ENCODE assay signal across 17 cellular contexts in the genomic region with DNA sequence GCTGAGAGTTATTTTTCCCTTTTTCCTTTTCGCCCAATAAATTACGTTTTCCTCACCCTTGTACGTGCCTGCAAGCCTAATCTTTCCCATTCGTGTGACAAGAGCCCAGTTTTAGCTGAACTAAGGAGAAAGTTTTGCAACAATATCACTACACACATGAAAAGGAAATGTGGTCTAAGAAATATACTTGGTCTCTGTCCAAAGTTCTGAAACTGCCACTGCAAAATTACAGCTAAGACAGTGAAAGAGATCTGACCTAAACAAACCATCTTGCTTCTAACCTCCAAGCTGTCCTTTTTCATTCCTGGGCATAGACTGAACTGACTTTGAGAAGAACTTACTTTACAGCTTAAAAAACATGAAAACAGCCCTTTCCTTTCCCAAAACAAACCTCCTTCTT.
DNase-seq lines count a peak whose midpoint lies in the region; ATAC-seq, FAIRE-seq and TF ChIP-seq lines count a peak whose summit lies in the region.
"Had no signal": no experiment of that assay in that cellular context is flagged by ENCODE, and none has a peak within 500 bp of the region (broad histone marks: within the 10 kb centered on the region; RNA-seq: fewer than 3 reads in every experiment).

No MANE protein-coding gene starts in this region.

- H3F3A ChIP-seq in SK-N-SH (replicated peaks; ENCODE audit: insufficient read depth), result no peaks in the 10 kb centered on the region

- H3K9me3 ChIP-seq in SK-N-SH, result peaks cover 15% of the 10 kb centered on the region; the same call in 1 of the 2 replicates
- H3K9me3 ChIP-seq in neutrophil, result no peaks in the 10 kb centered on the region

- no peak for TF ChIP-seq EP300 in SK-N-SH (IDR thresholded peaks at IDR 0.05; ENCODE audit: borderline replicate concordance in 1 of 2, low read depth in 1 of 2, low read length in 1 of 2)

- H3K4me1 ChIP-seq in SK-N-SH (ENCODE audit: control insufficient read depth in 1 of 2, insufficient read depth in 2 of 2, low read depth in 1 of 2, low read length in 1 of 2) (no peaks in the 10 kb centered on the region), neutrophil (ENCODE audit: control insufficient read depth in 1 of 2, insufficient read depth in 1 of 2, low read depth in 1 of 2, low read length in 1 of 2) (peaks cover 4 to 9% of the 10 kb centered on the region in 2 experiments)
- H3K4me1 ChIP-seq: Caco-2 had no signal

- H4K20me1 ChIP-seq in SK-N-SH (ENCODE audit: insufficient read depth), result no peaks in the 10 kb centered on the region

- TF ChIP-seq CTCF in SK-N-SH (IDR thresholded peaks at IDR 0.05) (no peak), neutrophil (IDR thresholded peaks at IDR 0.05) (no peak)

- 99% methylated on average over 4 of the region's 4 CpGs for WGBS in SK-N-SH (ENCODE audit: low lambda C conversion rate)

- no peaks in the 10 kb centered on the region for H3K79me2 ChIP-seq in SK-N-SH (ENCODE audit: insufficient read depth)

- H2AFZ ChIP-seq in SK-N-SH (ENCODE audit: low read depth), result no peak overlapping the region

- H3K27ac ChIP-seq in SK-N-SH (ENCODE audit: low read depth in 2 of 2, low read length in 1 of 2) (no peak overlapping the region), neutrophil (peak overlapping the region; percentile 35)
- H3K27ac ChIP-seq: skin epidermis had no signal

- DNase-seq in SK-N-SH (no peak), MV-4-11 (lab: John Stamatoyannopoulos, UW) (peak; percentile 27), germinal center (ENCODE audit: low spot score) (no peak), DMS153 treated with DMSO at 0.1 percent for 48 hours (lab: John Stamatoyannopoulos, UW; ENCODE audit: unreplicated experiment) (no peak), COLO668 (lab: John Stamatoyannopoulos, UW; ENCODE audit: unreplicated experiment) (no peak)
- DNase-seq: activated CD4-positive, CD25-positive, alpha-beta regulatory T cell; activated CD8-positive, alpha-beta memory T cell treated with anti-CD3 and anti-CD28 coated beads, Interleukin-2, amount 50 U/mL, for 48 hours; Caco-2; cortex of kidney; NCI-H1105; nucleus accumbens; substantia nigra had no signal

- ATAC-seq in SK-N-SH treated with all-trans-retinoic acid at 6 μM for 48 hours, result no peak

- peak; percentile 48 for FAIRE-seq in endometrium (lab: Jason Lieb, UNC)
- FAIRE-seq: A204.1 had no signal

- TF ChIP-seq RAD21 in SK-N-SH (IDR thresholded peaks at IDR 0.05; ENCODE audit: low read length), result no peak

- no peaks in the 10 kb centered on the region for H3K9me2 ChIP-seq in SK-N-SH

- peaks cover 35 to 50% of the 10 kb centered on the region in 2 experiments for H3K36me3 ChIP-seq in SK-N-SH (replicated peaks in 1 of 2; ENCODE audit: control insufficient read depth in 1 of 2, insufficient read depth in 2 of 2, low read length in 1 of 2)
- peaks cover 58% of the 10 kb centered on the region for H3K36me3 ChIP-seq in neutrophil

- no peak overlapping the region for H3K4me2 ChIP-seq in SK-N-SH

- no peak overlapping the region for H3K4me3 ChIP-seq in SK-N-SH (ENCODE audit: low read depth in 2 of 2, low read length in 1 of 2)
- no peak overlapping the region for H3K4me3 ChIP-seq in neutrophil (ENCODE audit: low read depth in 1 of 2, low read length in 1 of 2)
- H3K4me3 ChIP-seq: skin epidermis had no signal

- POLR2A ChIA-PET in SK-N-SH (lab: Yijun Ruan, JAX), result no interaction called here

- CTCF ChIA-PET in SK-N-SH (lab: Yijun Ruan, JAX), result interaction anchor here (1.2 to 2.1 kb wide), 2 partner anchors 10 to 28 kb away, joined by 5 to 7 read pairs; no protein-coding TSS in a partner anchor

- no peak overlapping the region for H3K9ac ChIP-seq in SK-N-SH

- H3K27me3 ChIP-seq in SK-N-SH (ENCODE audit: insufficient read depth), result no peaks in the 10 kb centered on the region
- H3K27me3 ChIP-seq in neutrophil, result no peaks in the 10 kb centered on the region

TF ChIP-seq in SK-N-SH, 30 proteins besides CTCF, POLR2A, EP300 and RAD21:
- TF ChIP-seq RXRA (IDR thresholded peaks at IDR 0.05; ENCODE audit: borderline replicate concordance, low read depth) (no peak), FOXJ3 (CRISPR knock-in tag; IDR thresholded peaks at IDR 0.05) (no peak), JUND (IDR thresholded peaks at IDR 0.05) (no peak)
- TF ChIP-seq, protein P1, sequence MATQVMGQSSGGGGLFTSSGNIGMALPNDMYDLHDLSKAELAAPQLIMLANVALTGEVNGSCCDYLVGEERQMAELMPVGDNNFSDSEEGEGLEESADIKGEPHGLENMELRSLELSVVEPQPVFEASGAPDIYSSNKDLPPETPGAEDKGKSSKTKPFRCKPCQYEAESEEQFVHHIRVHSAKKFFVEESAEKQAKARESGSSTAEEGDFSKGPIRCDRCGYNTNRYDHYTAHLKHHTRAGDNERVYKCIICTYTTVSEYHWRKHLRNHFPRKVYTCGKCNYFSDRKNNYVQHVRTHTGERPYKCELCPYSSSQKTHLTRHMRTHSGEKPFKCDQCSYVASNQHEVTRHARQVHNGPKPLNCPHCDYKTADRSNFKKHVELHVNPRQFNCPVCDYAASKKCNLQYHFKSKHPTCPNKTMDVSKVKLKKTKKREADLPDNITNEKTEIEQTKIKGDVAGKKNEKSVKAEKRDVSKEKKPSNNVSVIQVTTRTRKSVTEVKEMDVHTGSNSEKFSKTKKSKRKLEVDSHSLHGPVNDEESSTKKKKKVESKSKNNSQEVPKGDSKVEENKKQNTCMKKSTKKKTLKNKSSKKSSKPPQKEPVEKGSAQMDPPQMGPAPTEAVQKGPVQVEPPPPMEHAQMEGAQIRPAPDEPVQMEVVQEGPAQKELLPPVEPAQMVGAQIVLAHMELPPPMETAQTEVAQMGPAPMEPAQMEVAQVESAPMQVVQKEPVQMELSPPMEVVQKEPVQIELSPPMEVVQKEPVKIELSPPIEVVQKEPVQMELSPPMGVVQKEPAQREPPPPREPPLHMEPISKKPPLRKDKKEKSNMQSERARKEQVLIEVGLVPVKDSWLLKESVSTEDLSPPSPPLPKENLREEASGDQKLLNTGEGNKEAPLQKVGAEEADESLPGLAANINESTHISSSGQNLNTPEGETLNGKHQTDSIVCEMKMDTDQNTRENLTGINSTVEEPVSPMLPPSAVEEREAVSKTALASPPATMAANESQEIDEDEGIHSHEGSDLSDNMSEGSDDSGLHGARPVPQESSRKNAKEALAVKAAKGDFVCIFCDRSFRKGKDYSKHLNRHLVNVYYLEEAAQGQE (IDR thresholded peaks at IDR 0.05; ENCODE audit: low read depth, low read length), result peak; percentile 80

TF ChIP-seq in SK-N-SH treated with all-trans-retinoic acid at 6 μM for 48 hours, 23 proteins besides CTCF, POLR2A, EP300 and RAD21 (continues in another document):
- no peak for TF ChIP-seq GLIS3 (CRISPR knock-in tag; IDR thresholded peaks at IDR 0.05)
- TF ChIP-seq, protein P2, sequence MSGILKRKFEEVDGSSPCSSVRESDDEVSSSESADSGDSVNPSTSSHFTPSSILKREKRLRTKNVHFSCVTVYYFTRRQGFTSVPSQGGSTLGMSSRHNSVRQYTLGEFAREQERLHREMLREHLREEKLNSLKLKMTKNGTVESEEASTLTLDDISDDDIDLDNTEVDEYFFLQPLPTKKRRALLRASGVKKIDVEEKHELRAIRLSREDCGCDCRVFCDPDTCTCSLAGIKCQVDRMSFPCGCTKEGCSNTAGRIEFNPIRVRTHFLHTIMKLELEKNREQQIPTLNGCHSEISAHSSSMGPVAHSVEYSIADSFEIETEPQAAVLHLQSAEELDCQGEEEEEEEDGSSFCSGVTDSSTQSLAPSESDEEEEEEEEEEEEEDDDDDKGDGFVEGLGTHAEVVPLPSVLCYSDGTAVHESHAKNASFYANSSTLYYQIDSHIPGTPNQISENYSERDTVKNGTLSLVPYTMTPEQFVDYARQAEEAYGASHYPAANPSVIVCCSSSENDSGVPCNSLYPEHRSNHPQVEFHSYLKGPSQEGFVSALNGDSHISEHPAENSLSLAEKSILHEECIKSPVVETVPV (CRISPR knock-in tag; IDR thresholded peaks at IDR 0.05), result no peak
- no peak for TF ChIP-seq ZNF8 (CRISPR knock-in tag; IDR thresholded peaks at IDR 0.05)
- no peak for TF ChIP-seq ARNTL (CRISPR knock-in tag; IDR thresholded peaks at IDR 0.05; ENCODE audit: borderline replicate concordance, low read depth)
- TF ChIP-seq PATZ1 (CRISPR knock-in tag; IDR thresholded peaks at IDR 0.05; ENCODE audit: borderline replicate concordance), result no peak
- TF ChIP-seq, protein P3, sequence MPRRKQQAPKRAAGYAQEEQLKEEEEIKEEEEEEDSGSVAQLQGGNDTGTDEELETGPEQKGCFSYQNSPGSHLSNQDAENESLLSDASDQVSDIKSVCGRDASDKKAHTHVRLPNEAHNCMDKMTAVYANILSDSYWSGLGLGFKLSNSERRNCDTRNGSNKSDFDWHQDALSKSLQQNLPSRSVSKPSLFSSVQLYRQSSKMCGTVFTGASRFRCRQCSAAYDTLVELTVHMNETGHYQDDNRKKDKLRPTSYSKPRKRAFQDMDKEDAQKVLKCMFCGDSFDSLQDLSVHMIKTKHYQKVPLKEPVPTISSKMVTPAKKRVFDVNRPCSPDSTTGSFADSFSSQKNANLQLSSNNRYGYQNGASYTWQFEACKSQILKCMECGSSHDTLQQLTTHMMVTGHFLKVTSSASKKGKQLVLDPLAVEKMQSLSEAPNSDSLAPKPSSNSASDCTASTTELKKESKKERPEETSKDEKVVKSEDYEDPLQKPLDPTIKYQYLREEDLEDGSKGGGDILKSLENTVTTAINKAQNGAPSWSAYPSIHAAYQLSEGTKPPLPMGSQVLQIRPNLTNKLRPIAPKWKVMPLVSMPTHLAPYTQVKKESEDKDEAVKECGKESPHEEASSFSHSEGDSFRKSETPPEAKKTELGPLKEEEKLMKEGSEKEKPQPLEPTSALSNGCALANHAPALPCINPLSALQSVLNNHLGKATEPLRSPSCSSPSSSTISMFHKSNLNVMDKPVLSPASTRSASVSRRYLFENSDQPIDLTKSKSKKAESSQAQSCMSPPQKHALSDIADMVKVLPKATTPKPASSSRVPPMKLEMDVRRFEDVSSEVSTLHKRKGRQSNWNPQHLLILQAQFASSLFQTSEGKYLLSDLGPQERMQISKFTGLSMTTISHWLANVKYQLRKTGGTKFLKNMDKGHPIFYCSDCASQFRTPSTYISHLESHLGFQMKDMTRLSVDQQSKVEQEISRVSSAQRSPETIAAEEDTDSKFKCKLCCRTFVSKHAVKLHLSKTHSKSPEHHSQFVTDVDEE (CRISPR knock-in tag; IDR thresholded peaks at IDR 0.05), result no peak
